ENCODE assay signal across 12 cellular contexts in genomic region chr12:45879363-45879895, GRCh38.
DNase-seq lines count a peak whose midpoint lies in the region; ATAC-seq and TF ChIP-seq lines count a peak whose summit lies in the region.
"Had no signal": no experiment of that assay in that cellular context is flagged by ENCODE, and none has a peak within 500 bp of the region (broad histone marks: within the 10 kb centered on the region; RNA-seq: fewer than 3 reads in every experiment).

No MANE protein-coding gene starts in this region.

- H3K4me3 Mint-ChIP-seq in activated T-cell treated with anti-CD3 and anti-CD28 coated beads, Interleukin-2, amount 50 U/mL, for 72 hours: peak overlapping the region in 1 of 2 donors; percentile 74

- ATAC-seq in activated T-cell treated with anti-CD3 and anti-CD28 coated beads, Interleukin-2, amount 50 U/mL, for 72 hours (replicated peaks in 1 of 2): no peak
- ATAC-seq in GM18498 (IDR thresholded peaks at IDR 0.05; ENCODE audit: unreplicated experiment): no peak
- ATAC-seq: left ventricle myocardium superior had no signal

- H3K27me3 Mint-ChIP-seq in activated T-cell treated with anti-CD3 and anti-CD28 coated beads, Interleukin-2, amount 50 U/mL, for 72 hours (ENCODE audit: low read depth): no peaks in the 10 kb centered on the region

- H3K36me3 Mint-ChIP-seq in activated T-cell treated with anti-CD3 and anti-CD28 coated beads, Interleukin-2, amount 50 U/mL, for 72 hours (ENCODE audit: insufficient read depth in 2 of 2): peaks cover 12 to 22% of the 10 kb centered on the region in 2 donors

- H3K27ac ChIP-seq in VCaP (peak overlapping the region; percentile 60), spleen (peak overlapping the region in 7 of 8 donors; percentile 30 to 74 (median 57))
- H3K27ac ChIP-seq: parathyroid adenoma had no signal

- H3K27me3 ChIP-seq in spleen (replicated peaks in 1 of 7): no peaks in the 10 kb centered on the region

- intact Hi-C loops in spleen (cut with DNase I; ENCODE audit: low total_unique reads): no loop called here

- H3K9me3 Mint-ChIP-seq in activated T-cell treated with anti-CD3 and anti-CD28 coated beads, Interleukin-2, amount 50 U/mL, for 72 hours: peaks cover 0 to 2% of the 10 kb centered on the region in 2 donors

- WGBS in spleen, 5 donors: 70 to 88% (median 85%) methylated on average over 2 of the region's 2 CpGs

- H3K4me3 ChIP-seq in fibroblast of villous mesenchyme (ENCODE audit: low read depth, low read length) (no peak overlapping the region), spleen (no peak overlapping the region)

- peak overlapping the region; percentile 67 for H3K27ac Mint-ChIP-seq in activated T-cell treated with anti-CD3 and anti-CD28 coated beads, Interleukin-2, amount 50 U/mL, for 72 hours

- DNase-seq in activated T-cell treated with anti-CD3 and anti-CD28 coated beads, Interleukin-2, amount 50 U/mL, for 72 hours: no peak
- DNase-seq in activated T-cell treated with anti-CD3 and anti-CD28 coated beads, Interleukin-2, amount 50 U/mL, for 48 hours: no peak
- DNase-seq in fibroblast of villous mesenchyme (ENCODE audit: low read depth) (peak; percentile 11), spleen (no peak), midbrain (lab: John Stamatoyannopoulos, UW) (no peak), NCI-H2081 (lab: John Stamatoyannopoulos, UW) (no peak)
- DNase-seq: anterior cingulate cortex; effector CD8-positive, alpha-beta T cell; left ventricle myocardium superior had no signal

- H3K4me1 Mint-ChIP-seq in activated T-cell treated with anti-CD3 and anti-CD28 coated beads, Interleukin-2, amount 50 U/mL, for 72 hours (ENCODE audit: low read depth): peaks cover 25% of the 10 kb centered on the region

- peaks cover 0 to 74% (median 18%) of the 10 kb centered on the region in 6 donors for H3K36me3 ChIP-seq in spleen

- no peak for TF ChIP-seq POLR2A in spleen (IDR thresholded peaks at IDR 0.05)

- TF ChIP-seq CTCF in VCaP (conservative IDR thresholded peaks at IDR 0.05): no peak
- TF ChIP-seq CTCF in fibroblast of villous mesenchyme (IDR thresholded peaks at IDR 0.05; ENCODE audit: insufficient read depth, low read depth, low read length): no peak
- no peak for TF ChIP-seq CTCF in spleen (IDR thresholded peaks at IDR 0.05 in 8 of 11, conservative IDR thresholded peaks at IDR 0.05 in 3 of 11)

- H3K4me1 ChIP-seq in spleen: peaks cover 4 to 33% (median 17%) of the 10 kb centered on the region in 6 donors

- peaks cover 0 to 3% (median 0%) of the 10 kb centered on the region in 8 donors for H3K9me3 ChIP-seq in spleen
